Comparison of ENCODE assay signal across 1 cellular context in genomic region chr14:91398192-91398591, GRCh38.
TF ChIP-seq lines count a peak whose summit lies in the region.

No MANE protein-coding gene starts in this region.

TF ChIP-seq in GM23338, 12 proteins besides CTCF, POLR2A, EP300 and RAD21 (continued from another document):
- no peak for TF ChIP-seq ZNF462 (CRISPR knock-in tag; IDR thresholded peaks at IDR 0.05)
- no peak for TF ChIP-seq NANOG (IDR thresholded peaks at IDR 0.05; ENCODE audit: borderline replicate concordance)
- no peak for TF ChIP-seq ZNF114 (CRISPR knock-in tag; IDR thresholded peaks at IDR 0.05)
- TF ChIP-seq EZH2phosphoT487 (IDR thresholded peaks at IDR 0.05; ENCODE audit: unreplicated experiment): no peak
- no peak for TF ChIP-seq POLR2AphosphoS5 (IDR thresholded peaks at IDR 0.05; ENCODE audit: low read depth)
- no peak for TF ChIP-seq REST (IDR thresholded peaks at IDR 0.05; ENCODE audit: unreplicated experiment)
- TF ChIP-seq ZNF331 (CRISPR knock-in tag; IDR thresholded peaks at IDR 0.05; ENCODE audit: low read depth): no peak
- no peak for TF ChIP-seq ETS1 (IDR thresholded peaks at IDR 0.05)
- no peak for TF ChIP-seq CREB1 (CRISPR knock-in tag; IDR thresholded peaks at IDR 0.05; ENCODE audit: low read depth)
- TF ChIP-seq STAT1 (IDR thresholded peaks at IDR 0.05; ENCODE audit: unreplicated experiment): no peak
- no peak for TF ChIP-seq EZH2 (IDR thresholded peaks at IDR 0.05; ENCODE audit: low read depth, unreplicated experiment)
